Comparison of ENCODE assay signal across 35 cellular contexts in genomic region chr6:27359231-27359630, GRCh38. TPM values are rescaled to one million over a fixed set of nuclear protein-coding genes. Genes with fewer than 3 reads are reported as not detected.
"Had no signal": no experiment of that assay in that cellular context is flagged by ENCODE, and none has a peak within 500 bp of the region (broad histone marks: within the 10 kb centered on the region; RNA-seq: fewer than 3 reads in every experiment).

No MANE protein-coding gene starts in this region.

- H3K27me3 ChIP-seq: ovary, right atrium auricular region, right lobe of liver, testis, thyroid gland, transverse colon, upper lobe of right lung had no signal

- H3K36me3 ChIP-seq: ovary, right lobe of liver had no signal

- H3K9me3 ChIP-seq: testis, thyroid gland had no signal

- H3K4me2 ChIP-seq: smooth muscle cell had no signal

- H3K4me3 ChIP-seq: left ventricle myocardium inferior, lung, mucosa of descending colon, ovary, right atrium auricular region, right lobe of liver, smooth muscle cell, testis, thyroid gland, transverse colon, upper lobe of right lung had no signal

- H3K27ac Mint-ChIP-seq: memory B cell; naive thymus-derived CD4-positive, alpha-beta T cell; natural killer cell treated with Interleukin-12 subunit alpha and Interleukin-12 subunit beta and Interleukin-15 and Interleukin-18, amount 100 ng/mL, for 72 hours; progenitor cell of endocrine pancreas; stimulated activated memory B cell treated with anti-CD40 and anti-IgM and Interleukin-4, amounts not matched to agents 10 μg/mL and 1 μg/mL and 100 μg/mL, for 72 hours; stimulated activated naive CD8-positive, alpha-beta T cell treated with anti-CD3 and anti-CD28 coated beads, Interleukin-15, amount 100 ng/mL, for 72 hours had no signal

- H3K27ac ChIP-seq: left ventricle myocardium inferior, ovary, right atrium auricular region, right lobe of liver, testis, thyroid gland, transverse colon, upper lobe of right lung had no signal

- FAIRE-seq: urothelium cell line had no signal

- H3K4me1 Mint-ChIP-seq: memory B cell; naive thymus-derived CD4-positive, alpha-beta T cell; stimulated activated memory B cell treated with anti-CD40 and anti-IgM and Interleukin-4, amounts not matched to agents 10 μg/mL and 1 μg/mL and 100 μg/mL, for 72 hours; stimulated activated naive CD8-positive, alpha-beta T cell treated with anti-CD3 and anti-CD28 coated beads, Interleukin-15, amount 100 ng/mL, for 72 hours had no signal

- ATAC-seq: mucosa of descending colon; naive thymus-derived CD4-positive, alpha-beta T cell; natural killer cell treated with Interleukin-12 subunit alpha and Interleukin-12 subunit beta and Interleukin-15 and Interleukin-18, amount 100 ng/mL, for 72 hours; right lobe of liver; stimulated activated memory B cell treated with anti-CD40 and anti-IgM and Interleukin-4, amounts not matched to agents 10 μg/mL and 1 μg/mL and 100 μg/mL, for 72 hours; stimulated activated naive CD8-positive, alpha-beta T cell treated with anti-CD3 and anti-CD28 coated beads, Interleukin-15, amount 100 ng/mL, for 72 hours; upper lobe of right lung had no signal

- H3K4me1 ChIP-seq: left ventricle myocardium inferior, right atrium auricular region, right lobe of liver, testis, thyroid gland, transverse colon, upper lobe of right lung had no signal

- H3K4me3 Mint-ChIP-seq: memory B cell; naive thymus-derived CD4-positive, alpha-beta T cell; natural killer cell treated with Interleukin-12 subunit alpha and Interleukin-12 subunit beta and Interleukin-15 and Interleukin-18, amount 100 ng/mL, for 72 hours; stimulated activated memory B cell treated with anti-CD40 and anti-IgM and Interleukin-4, amounts not matched to agents 10 μg/mL and 1 μg/mL and 100 μg/mL, for 72 hours; stimulated activated naive CD8-positive, alpha-beta T cell treated with anti-CD3 and anti-CD28 coated beads, Interleukin-15, amount 100 ng/mL, for 72 hours had no signal

- DNase-seq: hypothalamus; islet precursor cell; left ventricle myocardium inferior; midbrain; mucosa of descending colon; naive thymus-derived CD4-positive, alpha-beta T cell; ovary; right lobe of liver; stimulated activated CD4-positive, alpha-beta T cell treated with anti-CD3 and anti-CD28 coated beads, Interleukin-1b, Interleukin-23, amount 100 ng/mL, for 48 hours; stimulated activated CD4-positive, alpha-beta T cell treated with anti-CD3 and anti-CD28 coated beads, Interleukin-2, amount 100 ng/mL, for 48 hours; stimulated activated CD4-positive, alpha-beta T cell treated with anti-CD3 and anti-CD28 coated beads, Interleukin-4, amount 100 ng/mL, for 4 hours; stimulated activated CD8-positive, alpha-beta memory T cell treated with anti-CD3 and anti-CD28 coated beads, Interleukin-4, amount 100 ng/mL, for 48 hours; stimulated activated naive CD4-positive, alpha-beta T cell treated with Interleukin-2 at 50 U/mL for 16 hours; stimulated activated naive CD8-positive, alpha-beta T cell treated with anti-CD3 and anti-CD28 coated beads, Interleukin-15, amount 100 ng/mL, for 72 hours; testis; thyroid gland; transverse colon; upper lobe of right lung had no signal

- H3K27me3 Mint-ChIP-seq: memory B cell; progenitor cell of endocrine pancreas; stimulated activated naive CD8-positive, alpha-beta T cell treated with anti-CD3 and anti-CD28 coated beads, Interleukin-15, amount 100 ng/mL, for 72 hours had no signal

RNA-seq across cellular contexts. Expression of gene POM121L2, which starts 47.2 kb away (rescaled TPM):
- total RNA-seq: kidney epithelial cell; left ventricle myocardium inferior; lower leg skin; lung; mesenteric fat pad; myocyte; naive thymus-derived CD4-positive, alpha-beta T cell; natural killer cell treated with Interleukin-12 subunit alpha and Interleukin-12 subunit beta and Interleukin-15 and Interleukin-18, amount 100 ng/mL, for 72 hours; omental fat pad; progenitor cell of endocrine pancreas; pulmonary artery endothelial cell; renal cortical epithelial cell; right atrium auricular region; right lobe of liver; skeletal muscle tissue; smooth muscle cell; thyroid gland; transverse colon; upper lobe of right lung had no signal
- polyA plus RNA-seq: lung; naive thymus-derived CD4-positive, alpha-beta T cell; neural cell; smooth muscle cell had no signal
